Comparison of ENCODE assay signal across 8 cellular contexts in genomic region chr7:42931834-42932651, GRCh38. TPM values are rescaled to one million over a fixed set of nuclear protein-coding genes. Genes with fewer than 3 reads are reported as not detected.
A peak's percentile ranks its signal among the peaks of the same experiment; 100 is the strongest.
DNase-seq lines count a peak whose midpoint lies in the region; ATAC-seq and TF ChIP-seq lines count a peak whose summit lies in the region.

Gene MRPL32 (plus strand): TSS chr7:42932376. CDS start chr7:42932387, 11 bp downstream.
Gene PSMA2 (minus strand): TSS chr7:42932174. CDS start chr7:42932158, 16 bp downstream.

- peaks cover 88% of the 10 kb centered on the region for H3K36me3 Mint-ChIP-seq in activated T-cell treated with anti-CD3 and anti-CD28 coated beads, Interleukin-2, amount 50 U/mL, for 24 hours (ENCODE audit: low read depth)

- H3K27me3 ChIP-seq in mucosa of rectum (ENCODE audit: control insufficient read depth in 2 of 2, insufficient read depth in 2 of 2, low read length in 2 of 2) = no peaks in the 10 kb centered on the region

- H3K36me3 ChIP-seq in mucosa of rectum (ENCODE audit: control insufficient read depth in 2 of 2, insufficient read depth in 2 of 2, low read length in 2 of 2) = peaks cover 17 to 18% of the 10 kb centered on the region in 2 donors

- DNase-seq in DMS153 treated with DMSO at 0.1 percent for 48 hours (lab: John Stamatoyannopoulos, UW; ENCODE audit: unreplicated experiment) (peak; percentile 99), KBM-7 (peak; percentile 98), erythroblast (lab: John Stamatoyannopoulos, UW) (peak; percentile 97 to 98)
- DNase-seq in activated T-cell treated with anti-CD3 and anti-CD28 coated beads, Interleukin-2, amount 50 U/mL, for 24 hours = peak; percentile 93
- DNase-seq in stimulated activated CD8-positive, alpha-beta memory T cell treated with anti-CD3 and anti-CD28 coated beads, Interleukin-4, amount 100 ng/mL, for 48 hours = peak; percentile 95

- H3K4me1 Mint-ChIP-seq in activated T-cell treated with anti-CD3 and anti-CD28 coated beads, Interleukin-2, amount 50 U/mL, for 24 hours (ENCODE audit: low read depth) = peaks cover 69% of the 10 kb centered on the region

- H3K9ac ChIP-seq in mucosa of rectum (ENCODE audit: low read depth in 1 of 2, low read length in 2 of 2) = peak within 1 kb of the TSS; percentile 79 to 97

- H3K27me3 Mint-ChIP-seq in activated T-cell treated with anti-CD3 and anti-CD28 coated beads, Interleukin-2, amount 50 U/mL, for 24 hours = no peaks in the 10 kb centered on the region

- H3K4me3 ChIP-seq in mucosa of rectum (ENCODE audit: low read length in 2 of 2) = peak within 1 kb of the TSS; percentile 96 to 99

- peak; percentile 99 for ATAC-seq in GM21717 (IDR thresholded peaks at IDR 0.05; ENCODE audit: unreplicated experiment)

- no peaks in the 10 kb centered on the region for H3K9me3 ChIP-seq in mucosa of rectum (ENCODE audit: control insufficient read depth in 2 of 2, low read length in 2 of 2)

- TF ChIP-seq POLR2A in erythroblast (IDR thresholded peaks at IDR 0.05; ENCODE audit: low read length) = peak; percentile 94

- peaks cover 19 to 23% of the 10 kb centered on the region in 2 donors for H3K4me1 ChIP-seq in mucosa of rectum (ENCODE audit: control insufficient read depth in 2 of 2, insufficient read depth in 2 of 2, low read length in 2 of 2)

- H3K27ac ChIP-seq in mucosa of rectum (ENCODE audit: low read depth in 2 of 2, low read length in 2 of 2) = peak within 1 kb of the TSS; percentile 57 to 78

- H3K9me3 Mint-ChIP-seq in activated T-cell treated with anti-CD3 and anti-CD28 coated beads, Interleukin-2, amount 50 U/mL, for 24 hours = no peaks in the 10 kb centered on the region

- peak within 1 kb of the TSS; percentile 100 for H3K27ac Mint-ChIP-seq in activated T-cell treated with anti-CD3 and anti-CD28 coated beads, Interleukin-2, amount 50 U/mL, for 24 hours

- in situ Hi-C loops in KBM-7 (cut with MboI; ENCODE audit: low pct_unique_long_range_greater_than_20kb, low sequenced_read_pairs) = no loop called here

- peak within 1 kb of the TSS; percentile 100 for H3K4me3 Mint-ChIP-seq in activated T-cell treated with anti-CD3 and anti-CD28 coated beads, Interleukin-2, amount 50 U/mL, for 24 hours

TF ChIP-seq in PFSK-1, 5 proteins besides CTCF, POLR2A, EP300 and RAD21:
- peak; percentile 44; the same call in 1 of the 2 replicates for TF ChIP-seq SIN3A (IDR thresholded peaks at IDR 0.05; ENCODE audit: borderline replicate concordance, insufficient read depth, low read length)
- TF ChIP-seq TAF1 (IDR thresholded peaks at IDR 0.05; ENCODE audit: borderline replicate concordance, insufficient read depth, low read length) = peak; percentile 96
- TF ChIP-seq FOXP2 (optimal IDR thresholded peaks at IDR 0.05; ENCODE audit: borderline replicate concordance, extremely low read depth, extremely low read length, insufficient read depth) = no peak
- TF ChIP-seq REST (IDR thresholded peaks at IDR 0.05; ENCODE audit: insufficient read depth in 1 of 2, low read depth in 2 of 2, low read length in 2 of 2) = peak; percentile 18 to 48; a peak in 1 of 4 replicates
- peak; percentile 87 for TF ChIP-seq POLR2AphosphoS5 (IDR thresholded peaks at IDR 0.05; ENCODE audit: low read depth, low read length)

RNA-seq across cellular contexts. Expression of gene MRPL32, which starts in this region (rescaled TPM):
- 41.1 TPM for polyA plus RNA-seq in PFSK-1 (2012; ENCODE audit: insufficient read length, low read depth)

RNA-seq across cellular contexts. Expression of gene PSMA2, which starts in this region (rescaled TPM):
- polyA plus RNA-seq in PFSK-1 (2012; ENCODE audit: insufficient read length, low read depth) = 33.9 TPM

Comparison
In these comparisons a context has a peak if more than half of its experiments do, and no peak if none do; other contexts are left out.
1. Peak in every context shown above with its lines: DNase-seq, ATAC-seq, H3K4me3 ChIP-seq and H3K27ac ChIP-seq.